Comparison of ENCODE assay signal across 22 cellular contexts in genomic region chr6:143860111-143860510, GRCh38. TPM values are rescaled to one million over a fixed set of nuclear protein-coding genes. Genes with fewer than 3 reads are reported as not detected.
A peak's percentile ranks its signal among the peaks of the same experiment; 100 is the strongest.
DNase-seq lines count a peak whose midpoint lies in the region; ATAC-seq, FAIRE-seq and TF ChIP-seq lines count a peak whose summit lies in the region.
"Had no signal": no experiment of that assay in that cellular context is flagged by ENCODE, and none has a peak within 500 bp of the region (broad histone marks: within the 10 kb centered on the region; RNA-seq: fewer than 3 reads in every experiment).

No MANE protein-coding gene starts in this region.

- DNase-seq in GM23338 (ENCODE audit: low spot score) (no peak), IMR-90 (peak; percentile 5), K562 (ENCODE audit: extremely low read depth in 1 of 4, low spot score in 3 of 4) (no peak), osteocyte (ENCODE audit: extremely low spot score, unreplicated experiment) (no peak), NCI-H1694 (lab: John Stamatoyannopoulos, UW) (no peak), breast epithelium (ENCODE audit: low spot score in 2 of 2) (no peak), H4 (ENCODE audit: low spot score) (no peak)
- DNase-seq: Caco-2; CD4-positive, CD25-positive, alpha-beta regulatory T cell; CD8-positive, alpha-beta T cell; DMS153; DND-41; GM23248; HFFc6 had no signal

- TF ChIP-seq RAD21 in IMR-90 (IDR thresholded peaks at IDR 0.05; ENCODE audit: low read length) (no peak), K562 (CRISPR knock-in tag; conservative IDR thresholded peaks at IDR 0.05 in 1 of 2, IDR thresholded peaks at IDR 0.05 in 1 of 2) (no peak)

- H3K27me3 Mint-ChIP-seq in GM23338 (ENCODE audit: insufficient read depth, low read depth, poor library complexity), result no peaks in the 10 kb centered on the region
- H3K27me3 Mint-ChIP-seq in osteocyte (ENCODE audit: unreplicated experiment), result no peaks in the 10 kb centered on the region
- H3K27me3 Mint-ChIP-seq: CD4-positive, CD25-positive, alpha-beta regulatory T cell had no signal

- H3K4ac ChIP-seq in IMR-90 (ENCODE audit: low read depth, low read length), result no peak overlapping the region

- in situ Hi-C loops in IMR-90 (cut with MboI; ENCODE audit: low sequenced_read_pairs) (no loop called here), K562 (cut with MboI) (no loop called here)

- H3K79me2 ChIP-seq in GM23338 (replicated peaks; ENCODE audit: insufficient read depth) (peaks cover 11% of the 10 kb centered on the region), K562 (ENCODE audit: control insufficient read depth, insufficient read depth, low read length) (peaks cover 12% of the 10 kb centered on the region; the same call in 2 of the 3 replicates)

- no peaks in the 10 kb centered on the region; the same call in 2 of the 3 replicates for H3K9me3 Mint-ChIP-seq in GM23338
- peaks cover 14% of the 10 kb centered on the region for H3K9me3 Mint-ChIP-seq in osteocyte (ENCODE audit: unreplicated experiment)
- H3K9me3 Mint-ChIP-seq: CD8-positive, alpha-beta T cell; HFFc6 had no signal

- no peak overlapping the region for H3K56ac ChIP-seq in IMR-90 (ENCODE audit: extremely low read depth, insufficient read depth, low read length)

- H4K91ac ChIP-seq in IMR-90 (ENCODE audit: insufficient read depth, low read depth, low read length), result no peak overlapping the region

- H3K36me3 Mint-ChIP-seq in GM23338 (ENCODE audit: low read depth) (peaks cover 87% of the 10 kb centered on the region), osteocyte (ENCODE audit: unreplicated experiment) (peaks cover 86% of the 10 kb centered on the region)

- TF ChIP-seq CTCF in GM23338 (conservative IDR thresholded peaks at IDR 0.05; ENCODE audit: low read depth in 2 of 2) (no peak), IMR-90 (conservative IDR thresholded peaks at IDR 0.05; ENCODE audit: low read depth, low read length) (no peak), K562 (IDR thresholded peaks at IDR 0.05 in 2 of 3, conservative IDR thresholded peaks at IDR 0.05 in 1 of 3; ENCODE audit: insufficient read depth in 2 of 3, low read depth in 1 of 3, low read length in 3 of 3) (no peak), osteocyte (IDR thresholded peaks at IDR 0.05) (no peak), breast epithelium (IDR thresholded peaks at IDR 0.05) (no peak)

- H3K18ac ChIP-seq in IMR-90 (ENCODE audit: low read depth, low read length), result no peak overlapping the region

- H3K36me3 ChIP-seq in GM23338 (ENCODE audit: insufficient read depth) (peaks cover 71% of the 10 kb centered on the region), IMR-90 (ENCODE audit: control insufficient read depth, insufficient read depth, low read length) (peaks cover 26% of the 10 kb centered on the region), K562 (ENCODE audit: control insufficient read depth, insufficient read depth, low read length) (peaks cover 98% of the 10 kb centered on the region), breast epithelium (peaks cover 11% of the 10 kb centered on the region)

- H3K9me3 ChIP-seq in IMR-90 (ENCODE audit: control insufficient read depth, insufficient read depth, low read length) (no peaks in the 10 kb centered on the region), K562 (replicated peaks; ENCODE audit: control insufficient read depth, insufficient read depth, low read depth, low read length) (no peaks in the 10 kb centered on the region), breast epithelium (peaks cover 0 to 6% of the 10 kb centered on the region in 2 donors)
- H3K9me3 ChIP-seq: Caco-2, HAP-1 had no signal

- intact Hi-C loops in IMR-90 (cut with micrococcal nuclease) (no loop called here), K562 (cut with micrococcal nuclease) (loop anchor here (10.0 kb wide), 1 partner anchor 155 kb away; no protein-coding TSS in a partner anchor), breast epithelium (cut with DNase I; ENCODE audit: low total_unique reads) (no loop called here)

- CTCF ChIA-PET in IMR-90 (lab: Yijun Ruan, JAX) (interaction anchor here (0.7 to 1.0 kb wide), 3 partner anchors 285 to 1317 kb away, joined by 3 to 6 read pairs (median 6); no protein-coding TSS in a partner anchor), K562 (lab: Yijun Ruan, JAX; ENCODE audit: low intra/inter-chr PET ratio) (no interaction called here)

- H3K9ac ChIP-seq in IMR-90 (ENCODE audit: low read depth, low read length) (no peak overlapping the region), K562 (ENCODE audit: insufficient read depth in 1 of 2, low read depth in 2 of 2, low read length in 2 of 2) (no peak overlapping the region)
- H3K9ac ChIP-seq: GM23248 had no signal

- peaks cover 4% of the 10 kb centered on the region for H3F3A ChIP-seq in GM23338 (replicated peaks; ENCODE audit: low read depth)

- no peak overlapping the region for H2AK9ac ChIP-seq in IMR-90 (replicated peaks; ENCODE audit: low read depth, low read length, poor library complexity)

- BruUV-seq in IMR-90 (replicated peaks; lab: Mats Ljungman, UMichigan) (no TSS peak), K562 (replicated peaks; lab: Mats Ljungman, UMichigan) (no TSS peak)

- TF ChIP-seq POLR2A in IMR-90 (IDR thresholded peaks at IDR 0.05; ENCODE audit: low read depth, low read length), result no peak
- no peak for TF ChIP-seq POLR2A in K562 (conservative IDR thresholded peaks at IDR 0.05)
- no peak for TF ChIP-seq POLR2A in breast epithelium (IDR thresholded peaks at IDR 0.05)

- H2BK5ac ChIP-seq in IMR-90 (ENCODE audit: low read depth, low read length, poor library complexity, severe bottlenecking), result no peak overlapping the region

- H2BK15ac ChIP-seq in IMR-90 (ENCODE audit: low read depth, low read length), result no peak overlapping the region

- H3K27ac Mint-ChIP-seq in GM23338 (no peak overlapping the region), osteocyte (ENCODE audit: unreplicated experiment) (peak overlapping the region; percentile 1)
- H3K27ac Mint-ChIP-seq: CD4-positive, CD25-positive, alpha-beta regulatory T cell; CD8-positive, alpha-beta T cell; HFFc6 had no signal

- POLR2A ChIA-PET in IMR-90 (lab: Charles Lee; ENCODE audit: unreplicated experiment) (no interaction called here), K562 (lab: Yijun Ruan, JAX) (interaction anchor here (1.1 kb wide), 1 partner anchor 154 kb away, joined by 3 read pairs; no protein-coding TSS in a partner anchor)

- H3K79me1 ChIP-seq in IMR-90 (ENCODE audit: low read depth in 1 of 2, low read length in 2 of 2), result peaks cover 5 to 7% of the 10 kb centered on the region in 2 experiments; a peak in 2 of 4 replicates

- no peak overlapping the region for H2BK120ac ChIP-seq in IMR-90 (ENCODE audit: low read depth, low read length)

- H3K27me3 ChIP-seq in GM23338 (ENCODE audit: insufficient read depth) (no peaks in the 10 kb centered on the region), IMR-90 (ENCODE audit: control insufficient read depth, insufficient read depth, low read length) (no peaks in the 10 kb centered on the region), K562 (ENCODE audit: control insufficient read depth in 2 of 2, insufficient read depth in 2 of 2, low read length in 2 of 2) (no peaks in the 10 kb centered on the region), breast epithelium (no peaks in the 10 kb centered on the region)

- ATAC-seq in GM23338 (no peak), IMR-90 (ENCODE audit: low read depth) (no peak), K562 (no peak)
- ATAC-seq: CD8-positive, alpha-beta T cell had no signal

- no peak for TF ChIP-seq EP300 in K562 (IDR thresholded peaks at IDR 0.05; ENCODE audit: low read length)

- no peak overlapping the region for H4K5ac ChIP-seq in IMR-90 (ENCODE audit: low read depth, low read length)

- H3K4me3 ChIP-seq in GM23338 (no peak overlapping the region), IMR-90 (ENCODE audit: insufficient read depth, low read depth, low read length) (no peak overlapping the region), K562 (no peak overlapping the region), breast epithelium (no peak overlapping the region)
- H3K4me3 ChIP-seq: GM23248, HAP-1 had no signal

- H3K4me2 ChIP-seq in GM23338 (peak overlapping the region; percentile 5; the same call in 1 of the 2 replicates), IMR-90 (ENCODE audit: low read depth, low read length) (no peak overlapping the region), K562 (ENCODE audit: insufficient read depth, low read length) (no peak overlapping the region)

- FAIRE-seq in K562 (lab: Jason Lieb, UNC), result no peak
- FAIRE-seq: G401.6, GM12892, H54 had no signal

- H3K4me1 Mint-ChIP-seq in GM23338 (peaks cover 8% of the 10 kb centered on the region; the same call in 2 of the 3 replicates), osteocyte (ENCODE audit: unreplicated experiment) (no peaks in the 10 kb centered on the region)

- dilution Hi-C loops in IMR-90 (cut with HindIII; ENCODE audit: low sequenced_read_pairs, unreplicated experiment), result no loop called here

- H3K9me2 ChIP-seq in GM23338 (ENCODE audit: insufficient read depth), result no peaks in the 10 kb centered on the region

- H4K20me1 ChIP-seq in GM23338 (replicated peaks; ENCODE audit: insufficient read depth) (peaks cover 15% of the 10 kb centered on the region), IMR-90 (ENCODE audit: insufficient read depth, low read length) (0 out of 2 replicates have a peak, but pooled peaks cover 2% of the 10 kb centered on the region), K562 (replicated peaks; ENCODE audit: control insufficient read depth, insufficient read depth, low read length) (no peaks in the 10 kb centered on the region)

- H3K4me1 ChIP-seq in GM23338 (ENCODE audit: insufficient read depth), result peaks cover 8% of the 10 kb centered on the region
- no peaks in the 10 kb centered on the region for H3K4me1 ChIP-seq in IMR-90 (ENCODE audit: control insufficient read depth, insufficient read depth, low read length)
- H3K4me1 ChIP-seq in K562 (replicated peaks in 1 of 2; ENCODE audit: control insufficient read depth in 2 of 2, insufficient read depth in 2 of 2, low read length in 2 of 2), result no peaks in the 10 kb centered on the region
- no peaks in the 10 kb centered on the region for H3K4me1 ChIP-seq in breast epithelium
- H3K4me1 ChIP-seq: Caco-2 had no signal

- H2AFZ ChIP-seq in GM23338 (no peak overlapping the region), IMR-90 (replicated peaks; ENCODE audit: low read length, poor library complexity) (no peak overlapping the region), K562 (ENCODE audit: low read depth, low read length) (no peak overlapping the region)
- H2AFZ ChIP-seq: GM23248 had no signal

- no peak overlapping the region for H3K23ac ChIP-seq in IMR-90 (ENCODE audit: low read depth, low read length)

- no CpG with 5 or more reads among the region's 2 CpGs for WGBS in IMR-90 (ENCODE audit: extremely low coverage in 2 of 2, insufficient read length in 1 of 2), 2 experiments
- 94% methylated on average over 2 of the region's 2 CpGs for WGBS in K562 (ENCODE audit: insufficient coverage, low coverage, missing lambda C conversion rate)

- H3K14ac ChIP-seq in IMR-90 (replicated peaks; ENCODE audit: low read depth, low read length), result no peak overlapping the region

- H2BK20ac ChIP-seq in IMR-90 (ENCODE audit: low read depth, low read length), result no peak overlapping the region

- H3K9me1 ChIP-seq in IMR-90 (ENCODE audit: insufficient read depth, low read length) (0 out of 2 replicates have a peak, but pooled peaks cover under 1% of the 10 kb centered on the region), K562 (ENCODE audit: control insufficient read depth, insufficient read depth, low read length) (no peaks in the 10 kb centered on the region)

- H3K27ac ChIP-seq in GM23338 (ENCODE audit: low read depth) (no peak overlapping the region), IMR-90 (ENCODE audit: insufficient read depth, low read length) (no peak overlapping the region), K562 (ENCODE audit: extremely low read depth, low read depth, low read length) (no peak overlapping the region), breast epithelium (no peak overlapping the region)
- H3K27ac ChIP-seq: C4-2B, GM23248 had no signal

- no peak overlapping the region for H2AK5ac ChIP-seq in IMR-90 (ENCODE audit: low read depth, low read length)

- H3K4me3 Mint-ChIP-seq in GM23338 (no peak overlapping the region), osteocyte (ENCODE audit: unreplicated experiment) (no peak overlapping the region)
- H3K4me3 Mint-ChIP-seq: CD4-positive, CD25-positive, alpha-beta regulatory T cell; CD8-positive, alpha-beta T cell; HFFc6 had no signal

- H4K8ac ChIP-seq in IMR-90 (ENCODE audit: low read depth in 2 of 2, low read length in 2 of 2), result no peak overlapping the region

RNA-seq across cellular contexts. Expression of gene ZC2HC1B, which starts 4.2 kb away (rescaled TPM):
- not detected in 2 replicates for total RNA-seq in GM23338 (2014; rRNA removed; shearing (Covaris generic))
- polyA plus RNA-seq in GM23338 (2016; fragmentation: Nextera tagmentation; extraction: Ambion mirVana) (not detected in 2 replicates), IMR-90 (2012; rRNA removed) (not detected in 2 replicates), K562 (2011; rRNA removed) (not detected in 2 replicates), K562 (2014; fragmentation: Illumina TruSeq; extraction: Trizol) (not detected in 2 replicates), K562 (2014; fragmentation: Nextera tagmentation; extraction: Ambion mirVana) (not detected), K562 (2014; rRNA removed) (not detected in 2 replicates)
- total RNA-seq in IMR-90 (2012; rRNA removed) (not detected in 2 replicates), K562 (2014; rRNA removed) (not detected in 2 replicates), K562 (2014; rRNA removed; fragmentation: Illumina TruSeq; extraction: Trizol) (not detected in 2 replicates), K562 (2015; rRNA removed; fragmentation: Illumina TruSeq; extraction: Trizol) (not detected in 2 replicates), K562 (2021) (not detected in 2 replicates), osteocyte (not detected in 2 replicates), breast epithelium (not detected)
- polyA plus RNA-seq in IMR-90 (2012; cell fraction: cytosol; rRNA removed), result not detected in 2 replicates
- polyA plus RNA-seq in IMR-90 (2012; cell fraction: nucleus; rRNA removed; ENCODE audit: low replicate concordance), result 0.08 TPM in 1 of 2 replicates, not detected in the other
- not detected in 2 replicates for total RNA-seq in K562 (2011; cell fraction: chromatin; rRNA removed; ENCODE audit: low replicate concordance)
- total RNA-seq in K562 (2011; cell fraction: nucleolus; rRNA removed), result not detected in 2 replicates
- not detected in 2 replicates for total RNA-seq in K562 (2011; cell fraction: nucleoplasm; rRNA removed)
- not detected in 2 replicates for polyA plus RNA-seq in K562 (2011; cell fraction: cytosol; rRNA removed)
- not detected in 2 replicates for polyA plus RNA-seq in K562 (2011; cell fraction: nucleus; rRNA removed)
- not detected in 2 replicates for polyA plus RNA-seq in K562 (2012)
- polyA minus RNA-seq in K562 (2011; rRNA and poly(A)+ RNA removed), result not detected in 2 replicates
- polyA minus RNA-seq in K562 (2011; cell fraction: cytosol; rRNA and poly(A)+ RNA removed), result not detected in 2 replicates
- polyA minus RNA-seq in K562 (2011; cell fraction: nucleus; rRNA and poly(A)+ RNA removed), result not detected in 2 replicates
- total RNA-seq in H4 (2014; rRNA removed; shearing (Covaris generic)), result not detected in 2 replicates
- total RNA-seq: A172; A673; Caco-2; CD4-positive, CD25-positive, alpha-beta regulatory T cell; CD8-positive, alpha-beta T cell; GM23248; HFFc6 had no signal
- polyA plus RNA-seq: BJ; CD4-positive, CD25-positive, alpha-beta regulatory T cell; GM23248 had no signal

RNA-seq across cellular contexts. Expression of gene LTV1, which starts 17.0 kb away (rescaled TPM):
- total RNA-seq in GM23338 (2014; rRNA removed; shearing (Covaris generic)), result 33.7 and 36.5 TPM in 2 replicates
- polyA plus RNA-seq in GM23338 (2016; fragmentation: Nextera tagmentation; extraction: Ambion mirVana), result 56.2 and 72.4 TPM in 2 replicates
- total RNA-seq in IMR-90 (2012; rRNA removed), result 11.1 and 26.1 TPM in 2 replicates
- 17.9 and 19.0 TPM in 2 replicates for polyA plus RNA-seq in IMR-90 (2012; rRNA removed)
- 2.8 and 5.1 TPM in 2 replicates for polyA plus RNA-seq in IMR-90 (2012; cell fraction: cytosol; rRNA removed)
- 2.9 and 13.5 TPM in 2 replicates for polyA plus RNA-seq in IMR-90 (2012; cell fraction: nucleus; rRNA removed; ENCODE audit: low replicate concordance)
- 15.2 and 38.3 TPM in 2 replicates for total RNA-seq in K562 (2011; cell fraction: chromatin; rRNA removed; ENCODE audit: low replicate concordance)
- total RNA-seq in K562 (2011; cell fraction: nucleolus; rRNA removed), result 10.5 and 12.2 TPM in 2 replicates
- 10.1 and 13.8 TPM in 2 replicates for total RNA-seq in K562 (2011; cell fraction: nucleoplasm; rRNA removed)
- total RNA-seq in K562 (2014; rRNA removed), result 66.8 and 80.1 TPM in 2 replicates
- 119 and 142 TPM in 2 replicates for total RNA-seq in K562 (2014; rRNA removed; fragmentation: Illumina TruSeq; extraction: Trizol)
- total RNA-seq in K562 (2015; rRNA removed; fragmentation: Illumina TruSeq; extraction: Trizol), result 140 and 148 TPM in 2 replicates
- 65.7 and 70.7 TPM in 2 replicates for total RNA-seq in K562 (2021)
- polyA plus RNA-seq in K562 (2011; rRNA removed), result 35.9 and 57.9 TPM in 2 replicates
- polyA plus RNA-seq in K562 (2011; cell fraction: cytosol; rRNA removed), result 6.3 and 12.5 TPM in 2 replicates
- polyA plus RNA-seq in K562 (2011; cell fraction: nucleus; rRNA removed), result 31.6 and 33.6 TPM in 2 replicates
- 38.2 and 83.0 TPM in 2 replicates for polyA plus RNA-seq in K562 (2012)
- 114 and 123 TPM in 2 replicates for polyA plus RNA-seq in K562 (2014; fragmentation: Illumina TruSeq; extraction: Trizol)
- 100 to 1,000 TPM in 1 of 2 experiments, 10 to 100 TPM in 1; 88.3 to 162 TPM for polyA plus RNA-seq in K562 (2014; fragmentation: Nextera tagmentation; extraction: Ambion mirVana)
- 123 and 141 TPM in 2 replicates for polyA plus RNA-seq in K562 (2014; rRNA removed)
- polyA minus RNA-seq in K562 (2011; rRNA and poly(A)+ RNA removed), result 46.1 and 49.2 TPM in 2 replicates
- 14.5 and 19.7 TPM in 2 replicates for polyA minus RNA-seq in K562 (2011; cell fraction: cytosol; rRNA and poly(A)+ RNA removed)
- 18.6 and 26.7 TPM in 2 replicates for polyA minus RNA-seq in K562 (2011; cell fraction: nucleus; rRNA and poly(A)+ RNA removed)
- 20.3 and 22.1 TPM in 2 replicates for total RNA-seq in osteocyte
- 10 to 100 TPM; 16.2 to 22.0 (median 16.7) TPM for total RNA-seq in breast epithelium
- 26.6 and 28.4 TPM in 2 replicates for total RNA-seq in H4 (2014; rRNA removed; shearing (Covaris generic))
